8 cellular contexts compared by ENCODE assay signal in genomic region chr3:115147329-115148141, GRCh38. TPM values are rescaled to one million over a fixed set of nuclear protein-coding genes. Genes with fewer than 3 reads are reported as not detected.
A peak's percentile ranks its signal among the peaks of the same experiment; 100 is the strongest.
DNase-seq lines count a peak whose midpoint lies in the region; ATAC-seq, FAIRE-seq and TF ChIP-seq lines count a peak whose summit lies in the region.

No MANE protein-coding gene starts in this region.

- peak overlapping the region; percentile 98 for H3K27ac Mint-ChIP-seq in activated T-helper 1 cell treated with anti-CD3 and anti-CD28 coated beads, Interleukin-12 subunit alpha, Interleukin-12 subunit beta, Interleukin-2, Interleukin-4 antibody, amounts not matched to agents 30 ng/mL and 10 ng/mL and 1 ng/mL, durations not matched to agents 14 hours and 24 hours and 36 hours

- H3K4me3 ChIP-seq in KMS-11 (IDR thresholded peaks at IDR 0.05; ENCODE audit: insufficient read depth, low read depth, low read length), result peak overlapping the region; percentile 89
- H3K4me3 ChIP-seq in esophagus squamous epithelium, result peak overlapping the region; percentile 65 to 97 (median 84)
- H3K4me3 ChIP-seq in muscle layer of duodenum (ENCODE audit: low read depth in 1 of 2, low read length in 2 of 2), result peak overlapping the region; percentile 66 to 83

- H2AFZ ChIP-seq in KMS-11 (ENCODE audit: low read depth), result peak overlapping the region; percentile 86

- peaks cover 23% of the 10 kb centered on the region for H3K4me1 ChIP-seq in KMS-11 (ENCODE audit: low read depth, poor library complexity, severe bottlenecking)
- peaks cover 0 to 26% (median 3%) of the 10 kb centered on the region in 3 donors for H3K4me1 ChIP-seq in esophagus squamous epithelium
- H3K4me1 ChIP-seq in muscle layer of duodenum (ENCODE audit: control insufficient read depth in 1 of 2, insufficient read depth in 2 of 2, low read length in 2 of 2), result peaks cover 6 to 14% of the 10 kb centered on the region in 2 donors

- no peaks in the 10 kb centered on the region for H3K79me2 ChIP-seq in KMS-11 (ENCODE audit: insufficient read depth, low read depth)

- no peak for TF ChIP-seq CTCF in KMS-11 (conservative IDR thresholded peaks at IDR 0.05; ENCODE audit: low read depth, low read length)
- TF ChIP-seq CTCF in esophagus squamous epithelium (IDR thresholded peaks at IDR 0.05), result peak in 3 of 6 experiments; percentile 6 to 11 (median 9)

- H3K9me3 ChIP-seq in esophagus squamous epithelium (no peaks in the 10 kb centered on the region), muscle layer of duodenum (ENCODE audit: control insufficient read depth in 1 of 2, low read length in 2 of 2) (no peaks in the 10 kb centered on the region)

- no peaks in the 10 kb centered on the region for H4K20me1 ChIP-seq in KMS-11 (ENCODE audit: insufficient read depth)

- ATAC-seq in GM21786 (IDR thresholded peaks at IDR 0.05; ENCODE audit: unreplicated experiment), result peak; percentile 77

- intact Hi-C loops in activated T-helper 1 cell treated with anti-CD3 and anti-CD28 coated beads, Interleukin-12 subunit alpha, Interleukin-12 subunit beta, Interleukin-2, Interleukin-4 antibody, amounts not matched to agents 30 ng/mL and 10 ng/mL and 1 ng/mL, durations not matched to agents 14 hours and 24 hours and 36 hours (cut with micrococcal nuclease), result loop anchor here (1.0 to 10.0 kb wide), 11 partner anchors 55 to 1613 kb away; partner anchors contain the start of genes CCDC191, QTRT2, SIDT1 and USF3
- intact Hi-C loops in esophagus squamous epithelium (cut with DNase I), result no loop called here

- no peaks in the 10 kb centered on the region for H3K27me3 Mint-ChIP-seq in activated T-helper 1 cell treated with anti-CD3 and anti-CD28 coated beads, Interleukin-12 subunit alpha, Interleukin-12 subunit beta, Interleukin-2, Interleukin-4 antibody, amounts not matched to agents 30 ng/mL and 10 ng/mL and 1 ng/mL, durations not matched to agents 14 hours and 24 hours and 36 hours (ENCODE audit: insufficient read depth)

- peak; percentile 89 for FAIRE-seq in RCC 7860 (lab: Jason Lieb, UNC)

- peak overlapping the region; percentile 79 for H3K9ac ChIP-seq in KMS-11

- no peaks in the 10 kb centered on the region for H3K9me3 Mint-ChIP-seq in activated T-helper 1 cell treated with anti-CD3 and anti-CD28 coated beads, Interleukin-12 subunit alpha, Interleukin-12 subunit beta, Interleukin-2, Interleukin-4 antibody, amounts not matched to agents 30 ng/mL and 10 ng/mL and 1 ng/mL, durations not matched to agents 14 hours and 24 hours and 36 hours

- H3K4me3 Mint-ChIP-seq in activated T-helper 1 cell treated with anti-CD3 and anti-CD28 coated beads, Interleukin-12 subunit alpha, Interleukin-12 subunit beta, Interleukin-2, Interleukin-4 antibody, amounts not matched to agents 30 ng/mL and 10 ng/mL and 1 ng/mL, durations not matched to agents 14 hours and 24 hours and 36 hours, result peak overlapping the region; percentile 96

- H3K36me3 Mint-ChIP-seq in activated T-helper 1 cell treated with anti-CD3 and anti-CD28 coated beads, Interleukin-12 subunit alpha, Interleukin-12 subunit beta, Interleukin-2, Interleukin-4 antibody, amounts not matched to agents 30 ng/mL and 10 ng/mL and 1 ng/mL, durations not matched to agents 14 hours and 24 hours and 36 hours (ENCODE audit: low read depth), result peaks cover 5% of the 10 kb centered on the region

- DNase-seq in DMS79 treated with DMSO at 0.1 percent for 48 hours (lab: John Stamatoyannopoulos, UW), result peak; percentile 100
- peak; percentile 98 for DNase-seq in RCC 7860 (ENCODE audit: low spot score)
- peak; percentile 96 for DNase-seq in activated T-helper 1 cell treated with anti-CD3 and anti-CD28 coated beads, Interleukin-12 subunit alpha, Interleukin-12 subunit beta, Interleukin-2, Interleukin-4 antibody, amounts not matched to agents 30 ng/mL and 10 ng/mL and 1 ng/mL, durations not matched to agents 14 hours and 24 hours and 36 hours (ENCODE audit: low spot score)
- peak; percentile 100 for DNase-seq in esophagus squamous epithelium (lab: John Stamatoyannopoulos, UW)
- peak; percentile 86 for DNase-seq in stimulated activated CD8-positive, alpha-beta memory T cell treated with anti-CD3 and anti-CD28 coated beads, Interleukin-7, amount 100 ng/mL, for 24 hours (ENCODE audit: low read depth)

- H3K4me2 ChIP-seq in KMS-11, result peak overlapping the region; percentile 61

- H3K27ac ChIP-seq in KMS-11 (peak overlapping the region; percentile 68), esophagus squamous epithelium (peak overlapping the region; percentile 99 to 100 (median 100)), muscle layer of duodenum (ENCODE audit: low read length) (peak overlapping the region; percentile 92)

- H3K4me1 Mint-ChIP-seq in activated T-helper 1 cell treated with anti-CD3 and anti-CD28 coated beads, Interleukin-12 subunit alpha, Interleukin-12 subunit beta, Interleukin-2, Interleukin-4 antibody, amounts not matched to agents 30 ng/mL and 10 ng/mL and 1 ng/mL, durations not matched to agents 14 hours and 24 hours and 36 hours (ENCODE audit: low read depth), result peaks cover 16% of the 10 kb centered on the region

- TF ChIP-seq POLR2A in esophagus squamous epithelium (IDR thresholded peaks at IDR 0.05), result peak in 3 of 4 donors; percentile 56 to 80 (median 69)

- WGBS in esophagus squamous epithelium, 2 donors, result 0 to 1% methylated on average over 21 to 37 of the region's 54 CpGs

- H3K27me3 ChIP-seq in KMS-11 (ENCODE audit: insufficient read depth, low read depth) (no peaks in the 10 kb centered on the region), esophagus squamous epithelium (no peaks in the 10 kb centered on the region), muscle layer of duodenum (ENCODE audit: low read depth, low read length) (no peaks in the 10 kb centered on the region)

- no peaks in the 10 kb centered on the region for H3K36me3 ChIP-seq in KMS-11 (ENCODE audit: insufficient read depth)
- H3K36me3 ChIP-seq in esophagus squamous epithelium, result no peaks in the 10 kb centered on the region
- no peaks in the 10 kb centered on the region for H3K36me3 ChIP-seq in muscle layer of duodenum (ENCODE audit: control insufficient read depth in 1 of 2, insufficient read depth in 2 of 2, low read length in 2 of 2)

RNA-seq across cellular contexts. Expression of gene ZBTB20, which starts 0.4 kb away (rescaled TPM):
- total RNA-seq in activated T-helper 1 cell treated with anti-CD3 and anti-CD28 coated beads, Interleukin-12 subunit alpha, Interleukin-12 subunit beta, Interleukin-2, Interleukin-4 antibody, amounts not matched to agents 30 ng/mL and 10 ng/mL and 1 ng/mL, durations not matched to agents 14 hours and 24 hours and 36 hours, result 3.4 and 4.1 TPM in 2 replicates
- 10 to 100 TPM in 3 of 4 donors, 1 to 10 TPM in 1; 4.1 to 41.8 (median 11.6) TPM for total RNA-seq in esophagus squamous epithelium

Comparison
In these comparisons a context has a peak if more than half of its experiments do, and no peak if none do; other contexts are left out.
1. Peak in every context shown above with its lines: DNase-seq, ATAC-seq, H3K4me3 ChIP-seq and H3K27ac ChIP-seq.